In genomic region chr12:105317453-105317852, GRCh38 we compare ENCODE assay signal across 13 cellular contexts. TPM values are rescaled to one million over a fixed set of nuclear protein-coding genes. Genes with fewer than 3 reads are reported as not detected.
DNase-seq lines count a peak whose midpoint lies in the region; ATAC-seq and TF ChIP-seq lines count a peak whose summit lies in the region.
"Had no signal": no experiment of that assay in that cellular context is flagged by ENCODE, and none has a peak within 500 bp of the region (broad histone marks: within the 10 kb centered on the region; RNA-seq: fewer than 3 reads in every experiment).

No MANE protein-coding gene starts in this region.

- no peaks in the 10 kb centered on the region for H3K27me3 ChIP-seq in SJSA1 (replicated peaks)
- no peaks in the 10 kb centered on the region for H3K27me3 ChIP-seq in foreskin keratinocyte
- H3K27me3 ChIP-seq in HAP-1 (ENCODE audit: low read depth) = no peaks in the 10 kb centered on the region

- H3K27ac ChIP-seq in SJSA1 = peak overlapping the region; percentile 71
- H3K27ac ChIP-seq in foreskin keratinocyte = peak overlapping the region; percentile 86

- peak; percentile 92 for DNase-seq in EH (ENCODE audit: low read depth)
- peak in 1 of 2 experiments; percentile 43 for DNase-seq in SJSA1 (ENCODE audit: low read depth in 1 of 2, low spot score in 2 of 2)
- no peak for DNase-seq in foreskin keratinocyte
- DNase-seq in renal cortical epithelial cell (ENCODE audit: low read depth) = peak; percentile 80
- no peak for DNase-seq in mucosa of gallbladder (ENCODE audit: low spot score)
- DNase-seq in HAP-1 (ENCODE audit: low spot score in 2 of 2) = no peak
- DNase-seq: activated CD4-positive, alpha-beta T cell treated with anti-CD3 and anti-CD28 coated beads, Interleukin-2, amount 50 U/mL, for 4 hours; activated gamma-delta T cell treated with Interleukin-2 at 50 U/mL for 16 hours; right cardiac atrium; RPMI8226; T1000 had no signal

- ATAC-seq in foreskin keratinocyte (no peak), HG02885 (IDR thresholded peaks at IDR 0.05; ENCODE audit: poor library complexity, unreplicated experiment) (no peak), GM18519 (IDR thresholded peaks at IDR 0.05; ENCODE audit: low FRiP score, unreplicated experiment) (no peak)
- ATAC-seq: right cardiac atrium had no signal

- no peak for TF ChIP-seq CTCF in foreskin keratinocyte (conservative IDR thresholded peaks at IDR 0.05)

- H3K4me1 ChIP-seq in SJSA1 (replicated peaks) (peaks cover 43% of the 10 kb centered on the region), foreskin keratinocyte (peaks cover 30% of the 10 kb centered on the region), HAP-1 (peaks cover 7% of the 10 kb centered on the region)

- H3K4me3 ChIP-seq in SJSA1 (no peak overlapping the region), HAP-1 (no peak overlapping the region)

- in situ Hi-C loops in HAP-1 (cut with MboI; ENCODE audit: low sequenced_read_pairs) = no loop called here

- H3K36me3 ChIP-seq in SJSA1 (peaks cover 58% of the 10 kb centered on the region), HAP-1 (replicated peaks) (no peaks in the 10 kb centered on the region)

- peaks cover 7% of the 10 kb centered on the region; the same call in 1 of the 2 replicates for H3K9me3 ChIP-seq in SJSA1 (replicated peaks)
- H3K9me3 ChIP-seq in HAP-1 = no peaks in the 10 kb centered on the region

RNA-seq across cellular contexts. Expression of gene C12orf75, which starts 13.0 kb away (rescaled TPM):
- total RNA-seq in SJSA1 (2014; rRNA removed; shearing (Covaris generic)) = 277 and 288 TPM in 2 replicates
- total RNA-seq in foreskin keratinocyte (149 and 164 TPM in 2 replicates), renal cortical epithelial cell (468 and 490 TPM in 2 replicates), mucosa of gallbladder (254 TPM)
- polyA plus RNA-seq in foreskin keratinocyte = 153 and 156 TPM in 2 replicates

Comparison
In these comparisons a context has a peak if more than half of its experiments do, and no peak if none do; other contexts are left out.
1. DNase-seq: peak in EH (single experiment) and renal cortical epithelial cell (single experiment); none in foreskin keratinocyte (0 of 2), mucosa of gallbladder (single experiment) and HAP-1 (0 of 2).